ENCODE assay signal across 8 cellular contexts in genomic region chr1:184051138-184051484, GRCh38. TPM values are rescaled to one million over a fixed set of nuclear protein-coding genes. Genes with fewer than 3 reads are reported as not detected.
A peak's percentile ranks its signal among the peaks of the same experiment; 100 is the strongest.
DNase-seq lines count a peak whose midpoint lies in the region; ATAC-seq and TF ChIP-seq lines count a peak whose summit lies in the region.

No MANE protein-coding gene starts in this region.

- H3K9ac ChIP-seq in skeletal muscle tissue (ENCODE audit: low read depth in 1 of 3, low read length in 3 of 3): peak overlapping the region; percentile 81 to 91 (median 90)

- ATAC-seq in left ventricle myocardium superior: peak; percentile 19

- peaks cover 8 to 18% (median 10%) of the 10 kb centered on the region in 3 donors for H3K4me1 ChIP-seq in skeletal muscle tissue (ENCODE audit: control insufficient read depth in 3 of 3, insufficient read depth in 3 of 3, low read length in 3 of 3)

- peaks cover 34% of the 10 kb centered on the region for H3K4me1 Mint-ChIP-seq in activated CD4-positive, alpha-beta T cell treated with anti-CD3 and anti-CD28 coated beads, Interleukin-2, amount 10 ng/mL, durations not matched to agents 7 days and 5 days

- peaks cover 2% of the 10 kb centered on the region for H3K9me3 Mint-ChIP-seq in activated CD4-positive, alpha-beta T cell treated with anti-CD3 and anti-CD28 coated beads, Interleukin-2, amount 10 ng/mL, durations not matched to agents 7 days and 5 days

- peaks cover 23% of the 10 kb centered on the region for H3K36me3 Mint-ChIP-seq in activated CD4-positive, alpha-beta T cell treated with anti-CD3 and anti-CD28 coated beads, Interleukin-2, amount 10 ng/mL, durations not matched to agents 7 days and 5 days (ENCODE audit: low read depth)

- H3K4me3 ChIP-seq in WI38 (ENCODE audit: low read depth, low read length): peak overlapping the region; percentile 68
- peak overlapping the region; percentile 91 to 94 (median 94) for H3K4me3 ChIP-seq in skeletal muscle tissue (ENCODE audit: low read length in 3 of 3)

- no peaks in the 10 kb centered on the region for H3K9me3 ChIP-seq in skeletal muscle tissue (ENCODE audit: control insufficient read depth in 3 of 3, low read length in 3 of 3)

- POLR2A ChIA-PET in activated CD4-positive, alpha-beta T cell treated with anti-CD3 and anti-CD28 coated beads, Interleukin-2, amount 10 ng/mL, durations not matched to agents 7 days and 5 days (lab: Charles Lee): interaction anchor here (0.9 kb wide), 1 partner anchor 95 kb away, joined by 3 read pairs; no protein-coding TSS in a partner anchor

- CTCF ChIA-PET in activated CD4-positive, alpha-beta T cell treated with anti-CD3 and anti-CD28 coated beads, Interleukin-2, amount 10 ng/mL, durations not matched to agents 7 days and 5 days (lab: Charles Lee): interaction anchor here (0.8 to 1.7 kb wide), 5 partner anchors 8 to 135 kb away, joined by 3 to 4 read pairs (median 3); no protein-coding TSS in a partner anchor

- no peak for TF ChIP-seq CTCF in WI38 (IDR thresholded peaks at IDR 0.05; ENCODE audit: low read depth, low read length)

- peaks cover 0 to 5% (median 4%) of the 10 kb centered on the region in 3 donors for H3K36me3 ChIP-seq in skeletal muscle tissue (ENCODE audit: control insufficient read depth in 3 of 3, insufficient read depth in 3 of 3, low read length in 3 of 3)

- DNase-seq in activated CD4-positive, alpha-beta T cell treated with anti-CD3 and anti-CD28 coated beads, Interleukin-2, amount 10 ng/mL, durations not matched to agents 7 days and 5 days: no peak
- no peak for DNase-seq in activated CD4-positive, alpha-beta T cell treated with anti-CD3 and anti-CD28 coated beads for 48 hours
- DNase-seq in left ventricle myocardium superior (no peak), foreskin melanocyte (no peak), NCI-H128 (lab: John Stamatoyannopoulos, UW; ENCODE audit: unreplicated experiment) (no peak), DMS53 (lab: John Stamatoyannopoulos, UW) (no peak)

- intact Hi-C loops in left ventricle myocardium superior (cut with micrococcal nuclease): no loop called here

- peak overlapping the region; percentile 96 for H3K27ac Mint-ChIP-seq in activated CD4-positive, alpha-beta T cell treated with anti-CD3 and anti-CD28 coated beads, Interleukin-2, amount 10 ng/mL, durations not matched to agents 7 days and 5 days

- peak overlapping the region; percentile 98 for H3K4me3 Mint-ChIP-seq in activated CD4-positive, alpha-beta T cell treated with anti-CD3 and anti-CD28 coated beads, Interleukin-2, amount 10 ng/mL, durations not matched to agents 7 days and 5 days

- peaks cover 34% of the 10 kb centered on the region for H3K27me3 Mint-ChIP-seq in activated CD4-positive, alpha-beta T cell treated with anti-CD3 and anti-CD28 coated beads, Interleukin-2, amount 10 ng/mL, durations not matched to agents 7 days and 5 days

- peak overlapping the region; percentile 71 for H3K27ac ChIP-seq in skeletal muscle tissue (ENCODE audit: low read depth, low read length)

- H3K27me3 ChIP-seq in skeletal muscle tissue (ENCODE audit: control insufficient read depth in 3 of 3, insufficient read depth in 3 of 3, low read length in 3 of 3): no peaks in the 10 kb centered on the region

RNA-seq across cellular contexts. Expression of gene TSEN15, which starts 0.4 kb away (rescaled TPM):
- total RNA-seq in activated CD4-positive, alpha-beta T cell treated with anti-CD3 and anti-CD28 coated beads, Interleukin-2, amount 10 ng/mL, durations not matched to agents 7 days and 5 days: 10 to 100 TPM; 44.1 to 48.9 TPM
- total RNA-seq in left ventricle myocardium superior (27.2 TPM), skeletal muscle tissue (19.3 TPM)

RNA-seq across cellular contexts. Expression of gene COLGALT2, which starts 13.6 kb away (rescaled TPM):
- under 1 TPM; 0.35 to 0.37 TPM for total RNA-seq in activated CD4-positive, alpha-beta T cell treated with anti-CD3 and anti-CD28 coated beads, Interleukin-2, amount 10 ng/mL, durations not matched to agents 7 days and 5 days
- total RNA-seq in left ventricle myocardium superior (5.4 TPM), skeletal muscle tissue (5.7 TPM)
